ENCODE assay signal across 9 cellular contexts in genomic region chr7:51660516-51660915, GRCh38.
"Had no signal": no experiment of that assay in that cellular context is flagged by ENCODE, and none has a peak within 500 bp of the region (broad histone marks: within the 10 kb centered on the region; RNA-seq: fewer than 3 reads in every experiment).

No MANE protein-coding gene starts in this region.

- H3K4me2 ChIP-seq: GM23338 had no signal

- H3K27ac ChIP-seq: GM23248 had no signal

- ATAC-seq: GM23338, HCT116 had no signal

- DNase-seq: GM23248, GOT3, H7, H9, HCEC 1CT, HFFc6 had no signal

- H3K9me3 ChIP-seq: HAP-1 had no signal

- H3K4me3 ChIP-seq: GM23248, GM23338, HAP-1 had no signal

- H2AFZ ChIP-seq: GM23248, GM23338 had no signal

- H3K36me3 ChIP-seq: HAP-1 had no signal
